In genomic region chr6:30067460-30068139, GRCh38 we compare ENCODE assay signal across 8 cellular contexts. TPM values are rescaled to one million over a fixed set of nuclear protein-coding genes. Genes with fewer than 3 reads are reported as not detected.
DNase-seq lines count a peak whose midpoint lies in the region; ATAC-seq, FAIRE-seq and TF ChIP-seq lines count a peak whose summit lies in the region.

No MANE protein-coding gene starts in this region.

- H3K27me3 ChIP-seq in GM12878 (replicated peaks in 1 of 2; ENCODE audit: control insufficient read depth in 2 of 2, insufficient read depth in 2 of 2, low read length in 1 of 2): peaks cover 0 to 3% of the 10 kb centered on the region in 2 experiments; a peak in 2 of 4 replicates

- H3K4me3 ChIP-seq in GM12878 (peak overlapping the region; percentile 84), lower leg skin (ENCODE audit: low read depth, poor library complexity, severe bottlenecking) (peak overlapping the region; percentile 63), urinary bladder (ENCODE audit: low read depth, low read length) (peak overlapping the region; percentile 50)

- SMC1A ChIA-PET in GM12878 (lab: Charles Lee; ENCODE audit: uncharacterized antibody, unreplicated experiment): interaction anchor here (1.1 to 2.4 kb wide), 5 partner anchors 29 to 100 kb away, joined by 3 to 15 read pairs (median 5); no protein-coding TSS in a partner anchor

- no peak for TF ChIP-seq RAD21 in GM12878 (IDR thresholded peaks at IDR 0.05; ENCODE audit: insufficient read depth, low read depth, low read length)

- H3K4me1 ChIP-seq in GM12878 (ENCODE audit: control insufficient read depth, insufficient read depth, low read length) (no peaks in the 10 kb centered on the region), urinary bladder (ENCODE audit: insufficient read depth) (no peaks in the 10 kb centered on the region)

- ATAC-seq in Right ventricle myocardium inferior: no peak
- ATAC-seq in Right ventricle myocardium superior (ENCODE audit: poor library complexity): no peak
- no peak for ATAC-seq in GM12878
- no peak for ATAC-seq in GM18907 (IDR thresholded peaks at IDR 0.05; ENCODE audit: unreplicated experiment)

- CTCF ChIA-PET in GM12878 (lab: Yijun Ruan, JAX): interaction anchor here (0.9 to 3.2 kb wide), 2 partner anchors 34 to 36 kb away, joined by 4 to 19 read pairs; no protein-coding TSS in a partner anchor

- intact Hi-C loops in Right ventricle myocardium inferior (cut with DNase I): loop anchor here (2.0 kb wide), 1 partner anchor 33 kb away; no protein-coding TSS in a partner anchor
- intact Hi-C loops in Right ventricle myocardium superior (cut with DNase I): no loop called here
- intact Hi-C loops in GM12878 (cut with micrococcal nuclease; ENCODE audit: unreplicated experiment): no loop called here
- intact Hi-C loops in lower leg skin (cut with DNase I; ENCODE audit: low total_unique reads): no loop called here

- peak overlapping the region; percentile 41 for H3K9ac ChIP-seq in GM12878 (ENCODE audit: control insufficient read depth, insufficient read depth, low read length)

- no peaks in the 10 kb centered on the region for H3K9me3 ChIP-seq in GM12878 (replicated peaks; ENCODE audit: control insufficient read depth, insufficient read depth, low read length)

- RAD21 ChIA-PET in GM12878 (lab: Charles Lee; ENCODE audit: unreplicated experiment): interaction anchor here (1.3 to 3.2 kb wide), 3 partner anchors 29 to 63 kb away, joined by 3 to 18 read pairs (median 14); no protein-coding TSS in a partner anchor

- DNase-seq in Right ventricle myocardium inferior (ENCODE audit: missing footprints): peak; percentile 91
- DNase-seq in Right ventricle myocardium superior: no peak
- no peak for DNase-seq in GM12878 (ENCODE audit: low read depth, low spot score)
- DNase-seq in lower leg skin (ENCODE audit: low spot score in 2 of 2): no peak
- no peak for DNase-seq in NOMO-1 treated with dmso at 0.1 percent for 144 hours (lab: John Stamatoyannopoulos, UW; ENCODE audit: unreplicated experiment)
- no peak for DNase-seq in NCI-H146 (lab: John Stamatoyannopoulos, UW)

- BruUV-seq in GM12878 (replicated peaks; lab: Mats Ljungman, UMichigan): TSS peak; percentile 46

- peak overlapping the region; percentile 88 for H3K27ac ChIP-seq in GM12878 (ENCODE audit: control insufficient read depth, insufficient read depth)
- peak overlapping the region; percentile 68 for H3K27ac ChIP-seq in urinary bladder (ENCODE audit: low read depth)

- H3K36me3 ChIP-seq in GM12878 (ENCODE audit: control insufficient read depth in 2 of 2, insufficient read depth in 2 of 2, low read length in 1 of 2): no peaks in the 10 kb centered on the region
- H3K36me3 ChIP-seq in urinary bladder (ENCODE audit: insufficient read depth): no peaks in the 10 kb centered on the region

- TF ChIP-seq POLR2A in GM12878 (IDR thresholded peaks at IDR 0.05; ENCODE audit: low read depth, low read length): no peak
- TF ChIP-seq POLR2A in lower leg skin (IDR thresholded peaks at IDR 0.05): no peak

- no peaks in the 10 kb centered on the region for H4K20me1 ChIP-seq in GM12878 (ENCODE audit: control insufficient read depth, insufficient read depth)

- TF ChIP-seq CTCF in GM12878 (IDR thresholded peaks at IDR 0.05 in 2 of 3, conservative IDR thresholded peaks at IDR 0.05 in 1 of 3; ENCODE audit: control insufficient read depth in 2 of 3, extremely low read depth in 1 of 3, insufficient read depth in 1 of 3, low read depth in 3 of 3, low read length in 3 of 3) (no peak), lower leg skin (IDR thresholded peaks at IDR 0.05) (no peak)

- peak overlapping the region; percentile 87 for H2AFZ ChIP-seq in GM12878 (ENCODE audit: control insufficient read depth, low read depth, low read length)

- 0% methylated on average over 8 of the region's 8 CpGs for WGBS in GM12878 (ENCODE audit: insufficient coverage, insufficient replicate concordance, low lambda C conversion rate, missing lambda C conversion rate)
- 10 to 11% methylated on average over 8 of the region's 8 CpGs for WGBS in lower leg skin, 2 donors
- 11% methylated on average over 8 of the region's 8 CpGs for WGBS in urinary bladder

- POLR2A ChIA-PET in GM12878 (lab: Charles Lee): interaction anchor here (0.8 to 1.6 kb wide), 2 partner anchors 10 to 34 kb away, joined by 3 read pairs; no protein-coding TSS in a partner anchor

- in situ Hi-C loops in GM12878 (cut with MboI): no loop called here

- peak overlapping the region; percentile 68 for H3K4me2 ChIP-seq in GM12878 (ENCODE audit: control insufficient read depth, insufficient read depth)

- FAIRE-seq in GM12878 (lab: Jason Lieb, UNC): no peak

- TF ChIP-seq EP300 in GM12878 (IDR thresholded peaks at IDR 0.05; ENCODE audit: borderline replicate concordance in 1 of 2, control insufficient read depth in 1 of 2, low read depth in 2 of 2, low read length in 2 of 2): no peak

- H3K79me2 ChIP-seq in GM12878 (ENCODE audit: control insufficient read depth, insufficient read depth, low read length): peaks cover 14% of the 10 kb centered on the region

RNA-seq across cellular contexts. Expression of gene PPP1R11, which starts 0.6 kb away (rescaled TPM):
- total RNA-seq in Right ventricle myocardium inferior: 44.3 TPM
- total RNA-seq in Right ventricle myocardium superior: 40.9 TPM
- 8.2 and 10.4 TPM in 2 replicates for total RNA-seq in GM12878 (2013; cell fraction: nucleolus; rRNA removed)
- total RNA-seq in GM12878 (2014; rRNA removed): 27.4 and 32.9 TPM in 2 replicates
- total RNA-seq in GM12878 (2014; rRNA removed; fragmentation: Illumina TruSeq; extraction: Trizol): 24.3 and 27.8 TPM in 2 replicates
- 28.7 and 28.8 TPM in 2 replicates for total RNA-seq in GM12878 (2021)
- polyA plus RNA-seq in GM12878 (2011; ENCODE audit: low read depth): 19.9 TPM
- polyA plus RNA-seq in GM12878 (2011; rRNA removed): 48.0 and 56.1 TPM in 2 replicates
- 40.0 and 49.5 TPM in 2 replicates for polyA plus RNA-seq in GM12878 (2011; cell fraction: cytosol; rRNA removed)
- 22.5 and 26.5 TPM in 2 replicates for polyA plus RNA-seq in GM12878 (2011; cell fraction: nucleus; rRNA removed)
- polyA plus RNA-seq in GM12878 (2012): 26.6 and 30.0 TPM in 2 replicates
- 48.9 and 54.3 TPM in 2 replicates for polyA plus RNA-seq in GM12878 (2014; fragmentation: Illumina TruSeq; extraction: Trizol)
- polyA plus RNA-seq in GM12878 (2014; fragmentation: Nextera tagmentation; extraction: Ambion mirVana): 10 to 100 TPM; 12.6 to 13.4 TPM
- 33.5 and 38.2 TPM in 2 replicates for polyA plus RNA-seq in GM12878 (2014; rRNA removed)
- 10 to 100 TPM; 46.2 TPM for polyA plus RNA-seq in GM12878 (2016; fragmentation: Nextera tagmentation; extraction: Ambion mirVana)
- polyA minus RNA-seq in GM12878 (2011; rRNA and poly(A)+ RNA removed): 20.4 and 27.6 TPM in 2 replicates
- polyA minus RNA-seq in GM12878 (2011; cell fraction: cytosol; rRNA and poly(A)+ RNA removed): 9.2 and 12.0 TPM in 2 replicates
- 8.3 and 10.7 TPM in 2 replicates for polyA minus RNA-seq in GM12878 (2011; cell fraction: nucleus; rRNA and poly(A)+ RNA removed)
- 10 to 100 TPM; 32.2 to 38.2 (median 36.6) TPM for total RNA-seq in lower leg skin
- 13.5 TPM for total RNA-seq in urinary bladder
- polyA plus RNA-seq in urinary bladder: 78.7 TPM

RNA-seq across cellular contexts. Expression of gene POLR1H, which starts 6.5 kb away (rescaled TPM):
- total RNA-seq in Right ventricle myocardium inferior (13.1 TPM), Right ventricle myocardium superior (12.2 TPM), GM12878 (2014; rRNA removed) (61.9 and 66.5 TPM in 2 replicates), GM12878 (2014; rRNA removed; fragmentation: Illumina TruSeq; extraction: Trizol) (62.7 and 63.0 TPM in 2 replicates), GM12878 (2021) (47.4 and 50.6 TPM in 2 replicates), lower leg skin (10 to 100 TPM; 27.4 to 37.8 (median 33.6) TPM), urinary bladder (19.8 TPM)
- total RNA-seq in GM12878 (2013; cell fraction: nucleolus; rRNA removed): 8.0 and 8.2 TPM in 2 replicates
- 29.7 TPM for polyA plus RNA-seq in GM12878 (2011; ENCODE audit: low read depth)
- polyA plus RNA-seq in GM12878 (2011; rRNA removed) (60.5 and 88.9 TPM in 2 replicates), GM12878 (2014; fragmentation: Illumina TruSeq; extraction: Trizol) (30.7 and 54.0 TPM in 2 replicates), GM12878 (2014; fragmentation: Nextera tagmentation; extraction: Ambion mirVana) (100 to 1,000 TPM; 154 to 160 TPM), GM12878 (2014; rRNA removed) (59.9 and 67.5 TPM in 2 replicates), GM12878 (2016; fragmentation: Nextera tagmentation; extraction: Ambion mirVana) (100 to 1,000 TPM in 1 of 2 experiments, 10 to 100 TPM in 1; 99.5 to 108 TPM), urinary bladder (36.7 TPM)
- 97.4 and 113 TPM in 2 replicates for polyA plus RNA-seq in GM12878 (2011; cell fraction: cytosol; rRNA removed)
- polyA plus RNA-seq in GM12878 (2011; cell fraction: nucleus; rRNA removed): 67.2 and 79.1 TPM in 2 replicates
- 44.1 and 52.3 TPM in 2 replicates for polyA plus RNA-seq in GM12878 (2012)
- polyA minus RNA-seq in GM12878 (2011; rRNA and poly(A)+ RNA removed): 29.6 and 32.1 TPM in 2 replicates
- polyA minus RNA-seq in GM12878 (2011; cell fraction: cytosol; rRNA and poly(A)+ RNA removed): 4.9 and 5.8 TPM in 2 replicates
- 10.9 and 13.3 TPM in 2 replicates for polyA minus RNA-seq in GM12878 (2011; cell fraction: nucleus; rRNA and poly(A)+ RNA removed)

RNA-seq across cellular contexts. Expression of gene RNF39, which starts 8.0 kb away (rescaled TPM):
- total RNA-seq in Right ventricle myocardium inferior (not detected), Right ventricle myocardium superior (not detected), GM12878 (2014; rRNA removed) (not detected in 2 replicates), GM12878 (2014; rRNA removed; fragmentation: Illumina TruSeq; extraction: Trizol) (not detected in 2 replicates), GM12878 (2021) (not detected in 2 replicates), lower leg skin (100 to 1,000 TPM in 3 of 4 donors, 10 to 100 TPM in 1; 96.9 to 113 (median 108) TPM), urinary bladder (0.11 TPM)
- total RNA-seq in GM12878 (2013; cell fraction: nucleolus; rRNA removed): not detected in 2 replicates
- polyA plus RNA-seq in GM12878 (2011; ENCODE audit: low read depth): 0.25 TPM
- polyA plus RNA-seq in GM12878 (2011; rRNA removed) (not detected in 2 replicates), GM12878 (2014; fragmentation: Illumina TruSeq; extraction: Trizol) (not detected in 2 replicates), GM12878 (2014; fragmentation: Nextera tagmentation; extraction: Ambion mirVana) (not detected), GM12878 (2014; rRNA removed) (0.04 TPM in 1 of 2 replicates, not detected in the other), GM12878 (2016; fragmentation: Nextera tagmentation; extraction: Ambion mirVana) (under 1 TPM in 1 of 2 experiments, not detected in 1; 0.11 TPM), urinary bladder (0.73 TPM)
- not detected in 2 replicates for polyA plus RNA-seq in GM12878 (2011; cell fraction: cytosol; rRNA removed)
- polyA plus RNA-seq in GM12878 (2011; cell fraction: nucleus; rRNA removed): not detected in 2 replicates
- 0.31 and 0.50 TPM in 2 replicates for polyA plus RNA-seq in GM12878 (2012)
- not detected in 2 replicates for polyA minus RNA-seq in GM12878 (2011; rRNA and poly(A)+ RNA removed)
- polyA minus RNA-seq in GM12878 (2011; cell fraction: cytosol; rRNA and poly(A)+ RNA removed): not detected in 2 replicates
- not detected in 2 replicates for polyA minus RNA-seq in GM12878 (2011; cell fraction: nucleus; rRNA and poly(A)+ RNA removed)

RNA-seq across cellular contexts. Expression of gene TRIM31, which starts 45.3 kb away (rescaled TPM):
- total RNA-seq in Right ventricle myocardium inferior (not detected), Right ventricle myocardium superior (not detected), GM12878 (2014; rRNA removed) (0.11 and 0.22 TPM in 2 replicates), GM12878 (2014; rRNA removed; fragmentation: Illumina TruSeq; extraction: Trizol) (0.09 and 0.31 TPM in 2 replicates), GM12878 (2021) (0.18 and 0.35 TPM in 2 replicates), lower leg skin (under 1 TPM in 1 of 4 donors, not detected in 3; 0.29 TPM), urinary bladder (1.3 TPM)
- total RNA-seq in GM12878 (2013; cell fraction: nucleolus; rRNA removed): 8.0 and 9.0 TPM in 2 replicates
- 0.66 TPM for polyA plus RNA-seq in GM12878 (2011; ENCODE audit: low read depth)
- polyA plus RNA-seq in GM12878 (2011; rRNA removed) (17.4 and 20.5 TPM in 2 replicates), GM12878 (2014; fragmentation: Illumina TruSeq; extraction: Trizol) (0.47 and 0.57 TPM in 2 replicates), GM12878 (2014; fragmentation: Nextera tagmentation; extraction: Ambion mirVana) (under 1 TPM in 1 of 2 experiments, not detected in 1; 0.09 TPM), GM12878 (2014; rRNA removed) (0.33 and 0.41 TPM in 2 replicates), GM12878 (2016; fragmentation: Nextera tagmentation; extraction: Ambion mirVana) (not detected), urinary bladder (9.6 TPM)
- 14.1 and 18.0 TPM in 2 replicates for polyA plus RNA-seq in GM12878 (2011; cell fraction: cytosol; rRNA removed)
- polyA plus RNA-seq in GM12878 (2011; cell fraction: nucleus; rRNA removed): 34.8 and 44.5 TPM in 2 replicates
- polyA plus RNA-seq in GM12878 (2012): 0.13 and 0.16 TPM in 2 replicates
- polyA minus RNA-seq in GM12878 (2011; rRNA and poly(A)+ RNA removed): 14.7 and 16.4 TPM in 2 replicates
- polyA minus RNA-seq in GM12878 (2011; cell fraction: cytosol; rRNA and poly(A)+ RNA removed): 5.8 and 7.5 TPM in 2 replicates
- polyA minus RNA-seq in GM12878 (2011; cell fraction: nucleus; rRNA and poly(A)+ RNA removed): 12.8 and 13.3 TPM in 2 replicates

Comparison
In these comparisons a context has a peak if more than half of its experiments do, and no peak if none do; other contexts are left out.
1. RNA of gene RNF39, which starts 8.0 kb away (total RNA-seq): 96.9 to 113 TPM in lower leg skin; 0.11 TPM in urinary bladder (single experiment), not detected in Right ventricle myocardium inferior (single experiment), not detected in Right ventricle myocardium superior (single experiment) and not detected in GM12878; every median in the first group is over 10 times any median in the second.
2. Peak in every context shown above with its lines, with median percentiles within 50 percentile points of each other: H3K4me3 ChIP-seq.